In the genomic region with DNA sequence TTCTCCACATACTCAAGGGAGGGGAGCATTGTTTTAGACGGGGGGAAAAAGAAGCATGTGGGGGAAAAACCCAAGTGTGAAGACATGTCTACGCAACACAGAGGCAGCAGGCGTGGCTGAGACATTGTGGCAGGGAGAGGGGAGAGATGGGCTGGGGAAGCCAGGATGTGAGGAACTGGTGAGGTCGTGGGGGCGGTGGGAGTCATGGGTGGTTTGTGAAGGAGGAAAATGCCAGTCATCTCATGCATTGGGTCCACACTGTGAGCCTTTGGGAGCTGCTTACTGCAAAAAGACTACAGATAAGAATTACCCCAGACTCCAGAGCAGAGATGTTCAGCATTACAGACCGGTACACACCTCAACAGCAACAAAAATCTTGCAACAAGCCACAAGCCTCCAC, we compare ENCODE assay signal across 12 cellular contexts. TPM values are rescaled to one million over a fixed set of nuclear protein-coding genes. Genes with fewer than 3 reads are reported as not detected.
DNase-seq lines count a peak whose midpoint lies in the region; ATAC-seq and TF ChIP-seq lines count a peak whose summit lies in the region.
"Had no signal": no experiment of that assay in that cellular context is flagged by ENCODE, and none has a peak within 500 bp of the region (broad histone marks: within the 10 kb centered on the region; RNA-seq: fewer than 3 reads in every experiment).

No MANE protein-coding gene starts in this region.

- TF ChIP-seq CTCF in GM12875 (IDR thresholded peaks at IDR 0.05; ENCODE audit: borderline replicate concordance, insufficient read depth, low read depth, low read length), result no peak
- TF ChIP-seq CTCF in dorsolateral prefrontal cortex (IDR thresholded peaks at IDR 0.05 in 54 of 56, conservative IDR thresholded peaks at IDR 0.05 in 2 of 56; ENCODE audit: low read depth in 1 of 56, partially characterized antibody in 56 of 56), result no peak

- DNase-seq in activated CD8-positive, alpha-beta memory T cell treated with anti-CD3 and anti-CD28 coated beads for 4 hours (ENCODE audit: low read depth in 2 of 2), result peak; percentile 55 to 58
- DNase-seq in dorsolateral prefrontal cortex (no peak), NCI-H748 treated with DMSO at 0.1 percent for 48 hours (lab: John Stamatoyannopoulos, UW) (no peak), NCI-H526 (lab: John Stamatoyannopoulos, UW) (no peak), NCI-H1930 (lab: John Stamatoyannopoulos, UW) (no peak)
- DNase-seq in stimulated activated CD4-positive, alpha-beta T cell treated with anti-CD3 and anti-CD28 coated beads, Interleukin-4, amount 100 ng/mL, for 1 hour, result peak; percentile 41
- DNase-seq: foreskin keratinocyte, OCI-M1, thyroid gland had no signal

- peaks cover 0 to 13% (median 0%) of the 10 kb centered on the region in 45 donors for H3K27me3 ChIP-seq in dorsolateral prefrontal cortex

- ATAC-seq in GM18858 (IDR thresholded peaks at IDR 0.05; ENCODE audit: unreplicated experiment), result no peak
- ATAC-seq: foreskin keratinocyte had no signal

- intact Hi-C loops in dorsolateral prefrontal cortex (cut with DNase I), result no loop called here

- H3K4me3 ChIP-seq in GM12875 (ENCODE audit: low read depth, low read length) (peak overlapping the region; percentile 78), dorsolateral prefrontal cortex (peak overlapping the region in 52 of 59 donors; percentile 40 to 86 (median 72))
- H3K4me3 ChIP-seq: lung, thyroid gland had no signal

- H3K27ac ChIP-seq in dorsolateral prefrontal cortex, result peak overlapping the region in 15 of 59 donors; percentile 28 to 88 (median 57)
- H3K27ac ChIP-seq: foreskin keratinocyte, thyroid gland had no signal

RNA-seq across cellular contexts. Expression of a gene that starts 2.1 kb away (rescaled TPM):
- 10 to 100 TPM; 18.9 to 84.4 (median 55.8) TPM for total RNA-seq in dorsolateral prefrontal cortex
- total RNA-seq: foreskin keratinocyte had no signal

Comparison
In these comparisons a context has a peak if more than half of its experiments do, and no peak if none do; other contexts are left out.
1. DNase-seq: peak in activated CD8-positive, alpha-beta memory T cell treated with anti-CD3 and anti-CD28 coated beads for 4 hours (2 of 2) and stimulated activated CD4-positive, alpha-beta T cell treated with anti-CD3 and anti-CD28 coated beads, Interleukin-4, amount 100 ng/mL, for 1 hour (single experiment); none in dorsolateral prefrontal cortex (0 of 10), NCI-H748 treated with DMSO at 0.1 percent for 48 hours (single experiment), NCI-H526 (0 of 2) and NCI-H1930 (0 of 2).